Comparison of ENCODE assay signal across 8 cellular contexts in the genomic region with DNA sequence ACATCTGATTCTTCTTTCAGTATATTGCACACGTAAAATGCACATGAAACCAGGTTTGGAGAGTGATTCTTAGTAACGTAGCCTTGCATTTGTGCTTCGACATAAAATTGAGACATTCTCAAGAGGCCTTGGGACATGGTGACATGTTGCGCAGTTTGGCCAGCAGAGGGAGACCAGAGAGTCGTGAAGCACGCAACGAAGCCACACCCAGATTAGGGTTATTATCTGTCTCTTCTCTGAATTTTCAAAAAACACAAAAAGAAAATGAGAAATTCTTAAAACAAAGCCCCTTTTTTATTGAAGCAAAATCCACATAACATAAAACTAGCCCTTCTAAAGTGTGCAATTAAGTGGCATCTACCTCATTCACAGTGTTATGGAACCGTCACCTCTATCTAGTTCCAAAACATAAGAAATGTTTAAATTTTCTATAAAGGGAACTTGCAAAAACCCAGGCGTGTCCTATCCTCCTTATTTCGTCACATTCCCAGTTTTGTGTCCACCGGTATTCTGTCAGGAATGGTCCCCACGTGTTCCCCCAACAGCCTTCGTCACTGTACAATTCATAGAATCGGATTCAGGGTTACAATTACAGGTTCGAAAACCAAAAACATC.
DNase-seq lines count a peak whose midpoint lies in the region; ATAC-seq, FAIRE-seq and TF ChIP-seq lines count a peak whose summit lies in the region.

No MANE protein-coding gene starts in this region.

- H2AFZ ChIP-seq in K562 (ENCODE audit: low read depth, low read length), result peak overlapping the region; percentile 86

- no peaks in the 10 kb centered on the region for H4K20me1 ChIP-seq in K562 (replicated peaks; ENCODE audit: control insufficient read depth, insufficient read depth, low read length)

- peak; percentile 76 to 85 for TF ChIP-seq RAD21 in K562 (CRISPR knock-in tag; conservative IDR thresholded peaks at IDR 0.05 in 1 of 2, IDR thresholded peaks at IDR 0.05 in 1 of 2)

- H3K4me3 ChIP-seq in AG04449 (ENCODE audit: low read depth, low read length) (no peak overlapping the region), K562 (no peak overlapping the region), iPS-15b (ENCODE audit: low read depth, low read length) (no peak overlapping the region), skin epidermis (peak overlapping the region in 1 of 7 experiments; percentile 9)

- FAIRE-seq in TTC549 (lab: Jason Lieb, UNC) (peak; percentile 32), K562 (lab: Jason Lieb, UNC) (peak; percentile 70)

- H3K4me1 ChIP-seq in K562 (replicated peaks in 1 of 2; ENCODE audit: control insufficient read depth in 2 of 2, insufficient read depth in 2 of 2, low read length in 2 of 2) (peaks cover 19 to 37% of the 10 kb centered on the region in 2 experiments), iPS-15b (ENCODE audit: control insufficient read depth, insufficient read depth, low read length) (peaks cover 35% of the 10 kb centered on the region)

- H3K79me2 ChIP-seq in K562 (ENCODE audit: control insufficient read depth, insufficient read depth, low read length), result no peaks in the 10 kb centered on the region

- TF ChIP-seq CTCF in AG04449 (IDR thresholded peaks at IDR 0.05; ENCODE audit: insufficient read depth, low read length, missing control alignments) (peak; percentile 71), K562 (IDR thresholded peaks at IDR 0.05 in 2 of 3, conservative IDR thresholded peaks at IDR 0.05 in 1 of 3; ENCODE audit: insufficient read depth in 2 of 3, low read depth in 1 of 3, low read length in 3 of 3) (peak; percentile 60 to 79 (median 65))

- TF ChIP-seq POLR2A in K562 (conservative IDR thresholded peaks at IDR 0.05), result no peak

- peaks cover 20% of the 10 kb centered on the region for H3K9me3 ChIP-seq in K562 (replicated peaks; ENCODE audit: control insufficient read depth, insufficient read depth, low read depth, low read length)
- no peaks in the 10 kb centered on the region for H3K9me3 ChIP-seq in iPS-15b (ENCODE audit: control insufficient read depth, insufficient read depth, low read length)

- no peak for TF ChIP-seq EP300 in K562 (IDR thresholded peaks at IDR 0.05; ENCODE audit: low read length)

- no TSS peak for BruUV-seq in K562 (replicated peaks; lab: Mats Ljungman, UMichigan)

- in situ Hi-C loops in K562 (cut with MboI), result loop anchor here (10.0 kb wide), 1 partner anchor 108 kb away; the partner anchor contains the start of gene ATF7IP

- peak overlapping the region; percentile 98 for H3K27ac ChIP-seq in K562 (ENCODE audit: extremely low read depth, low read depth, low read length)
- H3K27ac ChIP-seq in skin epidermis, result peak overlapping the region; percentile 9 to 96 (median 86)

- POLR2A ChIA-PET in AG04449 (lab: Yijun Ruan, JAX), result interaction anchor here (1.0 kb wide), 2 partner anchors 161 to 515 kb away, joined by 4 read pairs; no protein-coding TSS in a partner anchor
- POLR2A ChIA-PET in K562 (lab: Yijun Ruan, JAX), result no interaction called here

- DNase-seq in AG04449 (ENCODE audit: low read depth, low spot score) (no peak), MV-4-11 (lab: John Stamatoyannopoulos, UW) (peak; percentile 83), K562 (ENCODE audit: extremely low read depth in 1 of 4, low spot score in 3 of 4) (peak; percentile 54 to 85 (median 58))

- intact Hi-C loops in K562 (cut with micrococcal nuclease), result loop anchor here (1.0 to 5.0 kb wide), 4 partner anchors 61 to 198 kb away; partner anchors contain the start of gene ATF7IP

- ATAC-seq in GM19328 (IDR thresholded peaks at IDR 0.05; ENCODE audit: unreplicated experiment) (peak; percentile 57), K562 (peak; percentile 66), HG02938 (IDR thresholded peaks at IDR 0.05; ENCODE audit: unreplicated experiment) (no peak)

- H3K4me2 ChIP-seq in K562 (ENCODE audit: insufficient read depth, low read length), result peak overlapping the region; percentile 36; the same call in 1 of the 2 replicates

- 23% methylated on average over 12 of the region's 15 CpGs for WGBS in K562 (ENCODE audit: insufficient coverage, low coverage, missing lambda C conversion rate)

- no peaks in the 10 kb centered on the region for H3K27me3 ChIP-seq in K562 (ENCODE audit: control insufficient read depth in 2 of 2, insufficient read depth in 2 of 2, low read length in 2 of 2)
- H3K27me3 ChIP-seq in iPS-15b (ENCODE audit: control insufficient read depth, insufficient read depth, low read length), result no peaks in the 10 kb centered on the region

- CTCF ChIA-PET in AG04449 (lab: Yijun Ruan, JAX) (interaction anchor here (1.0 to 2.5 kb wide), 9 partner anchors 19 to 195 kb away, joined by 3 to 18 read pairs (median 8); partner anchors contain the start of gene ATF7IP), K562 (lab: Yijun Ruan, JAX; ENCODE audit: low intra/inter-chr PET ratio) (no interaction called here)

- peak overlapping the region in 1 of 2 experiments; percentile 68; a peak in 2 of 4 replicates for H3K9ac ChIP-seq in K562 (ENCODE audit: insufficient read depth in 1 of 2, low read depth in 2 of 2, low read length in 2 of 2)
- peak overlapping the region; percentile 57 for H3K9ac ChIP-seq in iPS-15b (ENCODE audit: low read depth, low read length)

- no peaks in the 10 kb centered on the region for H3K9me1 ChIP-seq in K562 (ENCODE audit: control insufficient read depth, insufficient read depth, low read length)

- H3K36me3 ChIP-seq in K562 (ENCODE audit: control insufficient read depth, insufficient read depth, low read length) (no peaks in the 10 kb centered on the region), iPS-15b (ENCODE audit: control insufficient read depth, insufficient read depth, low read length) (no peaks in the 10 kb centered on the region)

TF ChIP-seq in K562, 482 proteins besides CTCF, POLR2A, EP300 and RAD21 (continues in another document):
- TF ChIP-seq, protein P1, sequence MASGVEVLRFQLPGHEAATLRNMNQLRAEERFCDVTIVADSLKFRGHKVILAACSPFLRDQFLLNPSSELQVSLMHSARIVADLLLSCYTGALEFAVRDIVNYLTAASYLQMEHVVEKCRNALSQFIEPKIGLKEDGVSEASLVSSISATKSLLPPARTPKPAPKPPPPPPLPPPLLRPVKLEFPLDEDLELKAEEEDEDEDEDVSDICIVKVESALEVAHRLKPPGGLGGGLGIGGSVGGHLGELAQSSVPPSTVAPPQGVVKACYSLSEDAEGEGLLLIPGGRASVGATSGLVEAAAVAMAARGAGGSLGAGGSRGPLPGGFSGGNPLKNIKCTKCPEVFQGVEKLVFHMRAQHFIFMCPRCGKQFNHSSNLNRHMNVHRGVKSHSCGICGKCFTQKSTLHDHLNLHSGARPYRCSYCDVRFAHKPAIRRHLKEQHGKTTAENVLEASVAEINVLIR (CRISPR knock-in tag; IDR thresholded peaks at IDR 0.05), result peak; percentile 43; the same call in 1 of the 2 replicates
- TF ChIP-seq SP2 (IDR thresholded peaks at IDR 0.05; ENCODE audit: extremely low read depth, low read depth, low read length, poor library complexity, severe bottlenecking) (no peak), MBD2 (IDR thresholded peaks at IDR 0.05; ENCODE audit: borderline replicate concordance, low read depth) (no peak), NFIX (CRISPR knock-in tag; IDR thresholded peaks at IDR 0.05; ENCODE audit: low read depth) (no peak), NCOA1 (IDR thresholded peaks at IDR 0.05; ENCODE audit: low read depth) (no peak), IRF2 (CRISPR knock-in tag; IDR thresholded peaks at IDR 0.05) (no peak), L3MBTL2 (IDR thresholded peaks at IDR 0.05) (peak; percentile 31), E2F6 (IDR thresholded peaks at IDR 0.05; ENCODE audit: borderline replicate concordance in 1 of 2, extremely low read depth in 1 of 2, insufficient read depth in 1 of 2, insufficient read length in 1 of 2, low read depth in 1 of 2, low read length in 1 of 2, poor library complexity in 1 of 2, severe bottlenecking in 1 of 2) (peak in 1 of 2 experiments; percentile 10), ZC3H4 (CRISPR knock-in tag; IDR thresholded peaks at IDR 0.05; ENCODE audit: borderline replicate concordance) (no peak), CREB1 (IDR thresholded peaks at IDR 0.05) (0 out of 2 replicates have a peak, but pooled peaks have one; percentile 20), CREB1 (CRISPR knock-in tag; IDR thresholded peaks at IDR 0.05) (no peak), SRSF1 (IDR thresholded peaks at IDR 0.05; ENCODE audit: low read depth, low read length) (no peak), ATF1 (CRISPR knock-in tag; IDR thresholded peaks at IDR 0.05) (no peak), ATF1 (tag; IDR thresholded peaks at IDR 0.05) (peak; percentile 32; the same call in 1 of the 2 replicates), PRMT5 (CRISPR knock-in tag; IDR thresholded peaks at IDR 0.05) (no peak)
